11 cellular contexts compared by ENCODE assay signal in genomic region chr17:77143306-77143705, GRCh38. TPM values are rescaled to one million over a fixed set of nuclear protein-coding genes. Genes with fewer than 3 reads are reported as not detected.
DNase-seq lines count a peak whose midpoint lies in the region; ATAC-seq and TF ChIP-seq lines count a peak whose summit lies in the region.
"Had no signal": no experiment of that assay in that cellular context is flagged by ENCODE, and none has a peak within 500 bp of the region (broad histone marks: within the 10 kb centered on the region; RNA-seq: fewer than 3 reads in every experiment).

No MANE protein-coding gene starts in this region.

- H3K4me1 ChIP-seq in heart left ventricle (peaks cover 3 to 73% (median 27%) of the 10 kb centered on the region in 12 donors), mesodermal cell (ENCODE audit: control insufficient read depth, insufficient read depth, low read length, poor library complexity, severe bottlenecking) (peaks cover 31% of the 10 kb centered on the region), uterus (no peaks in the 10 kb centered on the region), ascending aorta (peaks cover 0 to 19% of the 10 kb centered on the region in 2 donors)

- TF ChIP-seq POLR2A in heart left ventricle (IDR thresholded peaks at IDR 0.05): no peak
- TF ChIP-seq POLR2A in uterus (IDR thresholded peaks at IDR 0.05): no peak

- 46 to 68% (median 48%) methylated on average over 1 of the region's 1 CpG for WGBS in heart left ventricle, 4 donors
- no CpG with 5 or more reads among the region's 1 CpG for WGBS in mesodermal cell (ENCODE audit: insufficient coverage in 2 of 2), 2 experiments

- H3K4me3 ChIP-seq in heart left ventricle (peak overlapping the region in 11 of 12 donors; percentile 63 to 95 (median 78)), mesodermal cell (ENCODE audit: extremely low read depth, insufficient read depth, low read length, poor library complexity, severe bottlenecking) (peak overlapping the region; percentile 68), uterus (no peak overlapping the region), ascending aorta (peak overlapping the region in 1 of 2 donors; percentile 37)

- H3K9me3 ChIP-seq in heart left ventricle (peaks cover 0 to 9% (median 0%) of the 10 kb centered on the region in 12 donors), mesodermal cell (ENCODE audit: control insufficient read depth, low read length) (peaks cover 9% of the 10 kb centered on the region), uterus (no peaks in the 10 kb centered on the region), ascending aorta (no peaks in the 10 kb centered on the region)

- TF ChIP-seq CTCF in heart left ventricle (IDR thresholded peaks at IDR 0.05): no peak
- TF ChIP-seq CTCF in uterus (IDR thresholded peaks at IDR 0.05): no peak
- TF ChIP-seq CTCF in ascending aorta (IDR thresholded peaks at IDR 0.05): no peak

- H3K27ac ChIP-seq in heart left ventricle (peak overlapping the region; percentile 82 to 98 (median 92)), angular gyrus (ENCODE audit: low read depth, low read length) (peak overlapping the region; percentile 64), mesodermal cell (ENCODE audit: low read depth, low read length, severe bottlenecking) (no peak overlapping the region), uterus (peak overlapping the region; percentile 38 to 93), ascending aorta (peak overlapping the region in 1 of 2 donors; percentile 24)

- intact Hi-C loops in heart left ventricle (cut with DNase I): loop anchor here in 7 of 10 donors (5.0 to 10.0 kb wide), 5 partner anchors 36 to 61 kb away; no protein-coding TSS in a partner anchor
- intact Hi-C loops in Right ventricle myocardium superior (cut with DNase I): loop anchor here (5.0 kb wide), 1 partner anchor 36 kb away; no protein-coding TSS in a partner anchor
- intact Hi-C loops in uterus (cut with DNase I; ENCODE audit: low total_unique reads): loop anchor here (10.0 kb wide), 1 partner anchor 361 kb away; no protein-coding TSS in a partner anchor
- intact Hi-C loops in ascending aorta (cut with DNase I): loop anchor here (10.0 kb wide), 1 partner anchor 1031 kb away; no protein-coding TSS in a partner anchor

- DNase-seq in heart left ventricle: no peak
- no peak for DNase-seq in Right ventricle myocardium superior
- no peak for DNase-seq in uterus
- DNase-seq in ascending aorta (ENCODE audit: low spot score in 2 of 2): no peak
- no peak for DNase-seq in stimulated activated CD4-positive, alpha-beta T cell treated with anti-CD3 and anti-CD28 coated beads, Interleukin-4, amount 100 ng/mL, for 24 hours
- DNase-seq: head of caudate nucleus; NCI-H446; stimulated activated CD4-positive, alpha-beta T cell treated with anti-CD3 and anti-CD28 coated beads, Interleukin-4, amount 100 ng/mL, for 4 hours had no signal

- no peak for ATAC-seq in heart left ventricle
- no peak for ATAC-seq in Right ventricle myocardium superior (ENCODE audit: poor library complexity)
- ATAC-seq in HG02623 (IDR thresholded peaks at IDR 0.05; ENCODE audit: unreplicated experiment): no peak

- H3K27me3 ChIP-seq in heart left ventricle (no peaks in the 10 kb centered on the region), uterus (no peaks in the 10 kb centered on the region), ascending aorta (no peaks in the 10 kb centered on the region)

- H3K36me3 ChIP-seq in heart left ventricle (peaks cover 0 to 52% (median 38%) of the 10 kb centered on the region in 9 donors), mesodermal cell (ENCODE audit: control insufficient read depth, insufficient read depth, low read length) (peaks cover 60% of the 10 kb centered on the region), uterus (no peaks in the 10 kb centered on the region), ascending aorta (peaks cover 9 to 28% of the 10 kb centered on the region in 2 donors)

RNA-seq across cellular contexts. Expression of gene SEC14L1, which starts 2.5 kb away (rescaled TPM):
- 100 to 1,000 TPM in 1 of 9 donors, 10 to 100 TPM in 8; 43.6 to 116 (median 53.7) TPM for total RNA-seq in heart left ventricle
- polyA plus RNA-seq in heart left ventricle: 10 to 100 TPM; 26.6 to 69.5 TPM
- 63.9 TPM for total RNA-seq in Right ventricle myocardium superior
- polyA plus RNA-seq in mesodermal cell (2013, experiment 1 of 2): 203 TPM
- polyA plus RNA-seq in mesodermal cell (2013, experiment 2 of 2): 152 TPM
- total RNA-seq in uterus: 100 to 1,000 TPM in 1 of 4 donors, 10 to 100 TPM in 3; 38.2 to 128 (median 42.6) TPM
- total RNA-seq in ascending aorta: 176 TPM

Comparison
In these comparisons a context has a peak if more than half of its experiments do, and no peak if none do; other contexts are left out.
1. H3K4me3 ChIP-seq: peak in heart left ventricle (11 of 12) and mesodermal cell (single experiment); none in uterus (0 of 2).